Comparison of ENCODE assay signal across 15 cellular contexts in genomic region chr10:58436071-58436470, GRCh38. TPM values are rescaled to one million over a fixed set of nuclear protein-coding genes. Genes with fewer than 3 reads are reported as not detected.
DNase-seq lines count a peak whose midpoint lies in the region; ATAC-seq, FAIRE-seq and TF ChIP-seq lines count a peak whose summit lies in the region.
"Had no signal": no experiment of that assay in that cellular context is flagged by ENCODE, and none has a peak within 500 bp of the region (broad histone marks: within the 10 kb centered on the region; RNA-seq: fewer than 3 reads in every experiment).

No MANE protein-coding gene starts in this region.

- peak overlapping the region; percentile 55 for H3K27ac ChIP-seq in fibroblast of lung (ENCODE audit: insufficient read depth, low read length)
- H3K27ac ChIP-seq: BLaER1 had no signal

- no peaks in the 10 kb centered on the region for H3K9me3 ChIP-seq in fibroblast of lung (ENCODE audit: control insufficient read depth, insufficient read depth, low read depth, low read length)
- H3K9me3 ChIP-seq in T-helper 17 cell (ENCODE audit: control insufficient read depth, low read length, poor library complexity, severe bottlenecking) = no peaks in the 10 kb centered on the region
- H3K9me3 ChIP-seq: BLaER1 had no signal

- DNase-seq in activated naive CD8-positive, alpha-beta T cell treated with anti-CD3 and anti-CD28 coated beads, Interleukin-2, amount 10 ng/mL, durations not matched to agents 7 days and 5 days = no peak
- no peak for DNase-seq in activated naive CD8-positive, alpha-beta T cell treated with anti-CD3 and anti-CD28 coated beads, Interleukin-2, amount 50 U/mL, for 24 hours
- DNase-seq in RCC 7860 (ENCODE audit: low spot score) (peak; percentile 70), fibroblast of lung (ENCODE audit: low read depth in 2 of 2) (peak in 1 of 2 donors; percentile 55), ureter (ENCODE audit: low spot score) (peak; percentile 61), T-helper 17 cell (no peak), GOT3 (lab: John Stamatoyannopoulos, UW) (no peak)
- DNase-seq: activated CD4-positive, alpha-beta T cell treated with anti-CD3 and anti-CD28 coated beads, Interleukin-2, amount 50 U/mL, for 4 hours; glutamatergic neuron; NCI-H1092 treated with DMSO at 0.1 percent for 48 hours; SHP77; stimulated activated naive CD8-positive, alpha-beta T cell treated with anti-CD3 and anti-CD28 coated beads, Interleukin-15, Interleukin-2, amounts not matched to agents 100 U/mL and 50 U/mL, for 24 hours had no signal

- H3K27ac Mint-ChIP-seq in activated naive CD8-positive, alpha-beta T cell treated with anti-CD3 and anti-CD28 coated beads, Interleukin-2, amount 10 ng/mL, durations not matched to agents 7 days and 5 days = peak overlapping the region; percentile 10
- no peak overlapping the region for H3K27ac Mint-ChIP-seq in activated naive CD8-positive, alpha-beta T cell treated with anti-CD3 and anti-CD28 coated beads, Interleukin-2, amount 50 U/mL, for 24 hours
- no peak overlapping the region for H3K27ac Mint-ChIP-seq in T-helper 17 cell

- H3K27me3 ChIP-seq in fibroblast of lung (ENCODE audit: control insufficient read depth, insufficient read depth, low read length) = no peaks in the 10 kb centered on the region
- H3K27me3 ChIP-seq: BLaER1, body of pancreas had no signal

- H2AFZ ChIP-seq in fibroblast of lung (ENCODE audit: low read length) = no peak overlapping the region

- H3K9me3 Mint-ChIP-seq in activated naive CD8-positive, alpha-beta T cell treated with anti-CD3 and anti-CD28 coated beads, Interleukin-2, amount 10 ng/mL, durations not matched to agents 7 days and 5 days = no peaks in the 10 kb centered on the region
- peaks cover 8% of the 10 kb centered on the region for H3K9me3 Mint-ChIP-seq in activated naive CD8-positive, alpha-beta T cell treated with anti-CD3 and anti-CD28 coated beads, Interleukin-2, amount 50 U/mL, for 24 hours

- peaks cover 20% of the 10 kb centered on the region for H3K4me1 ChIP-seq in fibroblast of lung (ENCODE audit: control insufficient read depth, extremely low read depth, insufficient read depth, low read length)
- H3K4me1 ChIP-seq: BLaER1, body of pancreas had no signal

- peaks cover 12% of the 10 kb centered on the region for H3K4me1 Mint-ChIP-seq in activated naive CD8-positive, alpha-beta T cell treated with anti-CD3 and anti-CD28 coated beads, Interleukin-2, amount 10 ng/mL, durations not matched to agents 7 days and 5 days
- H3K4me1 Mint-ChIP-seq in activated naive CD8-positive, alpha-beta T cell treated with anti-CD3 and anti-CD28 coated beads, Interleukin-2, amount 50 U/mL, for 24 hours = peaks cover 15% of the 10 kb centered on the region
- H3K4me1 Mint-ChIP-seq in T-helper 17 cell = peaks cover 8% of the 10 kb centered on the region

- no peaks in the 10 kb centered on the region for H3K27me3 Mint-ChIP-seq in activated naive CD8-positive, alpha-beta T cell treated with anti-CD3 and anti-CD28 coated beads, Interleukin-2, amount 10 ng/mL, durations not matched to agents 7 days and 5 days
- H3K27me3 Mint-ChIP-seq in activated naive CD8-positive, alpha-beta T cell treated with anti-CD3 and anti-CD28 coated beads, Interleukin-2, amount 50 U/mL, for 24 hours = peaks cover 10% of the 10 kb centered on the region
- peaks cover 18% of the 10 kb centered on the region for H3K27me3 Mint-ChIP-seq in T-helper 17 cell

- no peaks in the 10 kb centered on the region for H3K36me3 Mint-ChIP-seq in activated naive CD8-positive, alpha-beta T cell treated with anti-CD3 and anti-CD28 coated beads, Interleukin-2, amount 10 ng/mL, durations not matched to agents 7 days and 5 days
- no peaks in the 10 kb centered on the region for H3K36me3 Mint-ChIP-seq in activated naive CD8-positive, alpha-beta T cell treated with anti-CD3 and anti-CD28 coated beads, Interleukin-2, amount 50 U/mL, for 24 hours (ENCODE audit: low read depth)
- H3K36me3 Mint-ChIP-seq in T-helper 17 cell (ENCODE audit: low read depth) = peaks cover 3% of the 10 kb centered on the region

- H3K4me3 Mint-ChIP-seq in activated naive CD8-positive, alpha-beta T cell treated with anti-CD3 and anti-CD28 coated beads, Interleukin-2, amount 10 ng/mL, durations not matched to agents 7 days and 5 days = peak overlapping the region; percentile 41
- no peak overlapping the region for H3K4me3 Mint-ChIP-seq in activated naive CD8-positive, alpha-beta T cell treated with anti-CD3 and anti-CD28 coated beads, Interleukin-2, amount 50 U/mL, for 24 hours
- H3K4me3 Mint-ChIP-seq in T-helper 17 cell = no peak overlapping the region

- peak overlapping the region; percentile 25 for H3K4me2 ChIP-seq in fibroblast of lung (ENCODE audit: extremely low read depth, insufficient read depth, low read length)
- H3K4me2 ChIP-seq: BLaER1 had no signal

- H4K20me1 ChIP-seq in fibroblast of lung (ENCODE audit: control insufficient read depth, extremely low read depth, insufficient read depth, low read length) = no peaks in the 10 kb centered on the region
- H4K20me1 ChIP-seq: BLaER1 had no signal

- POLR2A ChIA-PET in activated naive CD8-positive, alpha-beta T cell treated with anti-CD3 and anti-CD28 coated beads, Interleukin-2, amount 10 ng/mL, durations not matched to agents 7 days and 5 days (lab: Charles Lee) = no interaction called here

- TF ChIP-seq CTCF in fibroblast of lung (conservative IDR thresholded peaks at IDR 0.05 in 1 of 2, IDR thresholded peaks at IDR 0.05 in 1 of 2; ENCODE audit: low read depth in 1 of 2, low read length in 2 of 2) = no peak

- H3K79me2 ChIP-seq in fibroblast of lung (ENCODE audit: control insufficient read depth, insufficient read depth, low read length) = no peaks in the 10 kb centered on the region

- peak; percentile 83 for FAIRE-seq in RCC 7860 (lab: Jason Lieb, UNC)

- ATAC-seq in activated naive CD8-positive, alpha-beta T cell treated with anti-CD3 and anti-CD28 coated beads, Interleukin-2, amount 10 ng/mL, durations not matched to agents 7 days and 5 days (ENCODE audit: low read depth) = peak; percentile 26
- ATAC-seq in activated naive CD8-positive, alpha-beta T cell treated with anti-CD3 and anti-CD28 coated beads, Interleukin-2, amount 50 U/mL, for 24 hours = no peak
- ATAC-seq in HG02840 (IDR thresholded peaks at IDR 0.05; ENCODE audit: low FRiP score, unreplicated experiment) (no peak), T-helper 17 cell (no peak)

- no peak overlapping the region for H3K4me3 ChIP-seq in fibroblast of lung (replicated peaks in 1 of 4; ENCODE audit: control extremely low read depth in 1 of 4, insufficient read depth in 1 of 4, low read depth in 3 of 4, low read length in 4 of 4)
- H3K4me3 ChIP-seq: BLaER1, body of pancreas had no signal

- no peak overlapping the region for H3K9ac ChIP-seq in fibroblast of lung (ENCODE audit: insufficient read depth, low read length)
- H3K9ac ChIP-seq: BLaER1 had no signal

- no peaks in the 10 kb centered on the region for H3K36me3 ChIP-seq in fibroblast of lung (ENCODE audit: control insufficient read depth, insufficient read depth, low read length)
- H3K36me3 ChIP-seq: BLaER1 had no signal

RNA-seq across cellular contexts. Expression of gene TFAM, which starts 50.9 kb away (rescaled TPM):
- 10 to 100 TPM; 52.7 to 56.8 TPM for total RNA-seq in activated naive CD8-positive, alpha-beta T cell treated with anti-CD3 and anti-CD28 coated beads, Interleukin-2, amount 10 ng/mL, durations not matched to agents 7 days and 5 days
- total RNA-seq in fibroblast of lung (19.5 and 21.1 TPM in 2 replicates), ureter (36.9 TPM), T-helper 17 cell (10 to 100 TPM; 33.9 to 40.2 TPM)
- 14.9 and 20.1 TPM in 2 replicates for polyA plus RNA-seq in fibroblast of lung
- polyA plus RNA-seq in fibroblast of lung (2012) = 16.7 and 26.4 TPM in 2 replicates
- polyA minus RNA-seq in fibroblast of lung (ENCODE audit: low replicate concordance) = 5.7 and 11.2 TPM in 2 replicates

Comparison
In these comparisons a context has a peak if more than half of its experiments do, and no peak if none do; other contexts are left out.
1. DNase-seq: peak in RCC 7860 (single experiment) and ureter (single experiment); none in activated naive CD8-positive, alpha-beta T cell treated with anti-CD3 and anti-CD28 coated beads, Interleukin-2, amount 10 ng/mL, durations not matched to agents 7 days and 5 days (single experiment), activated naive CD8-positive, alpha-beta T cell treated with anti-CD3 and anti-CD28 coated beads, Interleukin-2, amount 50 U/mL, for 24 hours (single experiment), T-helper 17 cell (0 of 3) and GOT3 (single experiment).